8 cellular contexts compared by ENCODE assay signal in genomic region chr15:94193906-94194305, GRCh38.
"Had no signal": no experiment of that assay in that cellular context is flagged by ENCODE, and none has a peak within 500 bp of the region (broad histone marks: within the 10 kb centered on the region; RNA-seq: fewer than 3 reads in every experiment).

No MANE protein-coding gene starts in this region.

- H3K27ac ChIP-seq: GM23248, HL-60 had no signal

- H3K4me3 ChIP-seq: GM23248, K562 had no signal

- DNase-seq: GM23248, GOT3, H9, HCEC 1CT, IMR-90, KG1 had no signal

- ATAC-seq: K562 had no signal
